10 cellular contexts compared by ENCODE assay signal in genomic region chr7:13179011-13179574, GRCh38.
DNase-seq lines count a peak whose midpoint lies in the region; ATAC-seq, FAIRE-seq and TF ChIP-seq lines count a peak whose summit lies in the region.
"Had no signal": no experiment of that assay in that cellular context is flagged by ENCODE, and none has a peak within 500 bp of the region (broad histone marks: within the 10 kb centered on the region; RNA-seq: fewer than 3 reads in every experiment).

No MANE protein-coding gene starts in this region.

- DNase-seq in MCF 10A (ENCODE audit: unreplicated experiment) (peak; percentile 23), breast epithelium (ENCODE audit: low spot score in 2 of 2) (no peak), OCI-LY7 (ENCODE audit: low spot score) (peak; percentile 3), fibroblast of pulmonary artery (ENCODE audit: low read depth) (peak; percentile 27), small intestine (peak; percentile 40), glutamatergic neuron (no peak)
- DNase-seq: HCEC 1CT had no signal

- no peaks in the 10 kb centered on the region for H3K4me1 Mint-ChIP-seq in MCF 10A (ENCODE audit: insufficient read depth, unreplicated experiment)
- peaks cover 5% of the 10 kb centered on the region for H3K4me1 Mint-ChIP-seq in glutamatergic neuron (ENCODE audit: low read depth, unreplicated experiment)

- no TSS peak for BruUV-seq in MCF 10A (replicated peaks; lab: Mats Ljungman, UMichigan)
- no TSS peak for BruUV-seq in OCI-LY7 (replicated peaks; lab: Mats Ljungman, UMichigan)

- TF ChIP-seq POLR2A in breast epithelium (IDR thresholded peaks at IDR 0.05), result no peak

- H3K27ac ChIP-seq in breast epithelium, result no peak overlapping the region
- H3K27ac ChIP-seq in OCI-LY7 (ENCODE audit: low read depth, low read length, poor library complexity, severe bottlenecking), result no peak overlapping the region
- no peak overlapping the region for H3K27ac ChIP-seq in small intestine (ENCODE audit: low read depth in 1 of 2, low read length in 1 of 2)

- no peak for FAIRE-seq in small intestine (lab: Jason Lieb, UNC)

- H4K20me1 ChIP-seq in OCI-LY7 (ENCODE audit: insufficient read depth, low read length), result no peaks in the 10 kb centered on the region

- ATAC-seq in HG02678 (IDR thresholded peaks at IDR 0.05; ENCODE audit: unreplicated experiment) (no peak), HG03439 (IDR thresholded peaks at IDR 0.05; ENCODE audit: unreplicated experiment) (no peak)

- CTCF ChIA-PET in MCF 10A (lab: Yijun Ruan, JAX) (interaction anchor here (0.5 to 2.2 kb wide), 6 partner anchors 16 to 689 kb away, joined by 4 to 7 read pairs (median 6); no protein-coding TSS in a partner anchor), OCI-LY7 (lab: Charles Lee; ENCODE audit: unreplicated experiment) (no interaction called here)

- POLR2A ChIA-PET in MCF 10A (lab: Yijun Ruan, JAX) (no interaction called here), OCI-LY7 (lab: Charles Lee) (no interaction called here)

- 30 to 73% (median 43%) methylated on average over 5 of the region's 5 CpGs for WGBS in small intestine, 3 donors

- H3K4me3 Mint-ChIP-seq in MCF 10A (ENCODE audit: unreplicated experiment) (no peak overlapping the region), glutamatergic neuron (ENCODE audit: unreplicated experiment) (no peak overlapping the region)
- H3K4me3 Mint-ChIP-seq: T-helper 1 cell treated with Interleukin-12 subunit alpha and Interleukin-12 subunit beta and Interleukin-4 antibody, amounts not matched to agents 30 μg/mL and 1 μg/mL, for 36 hours had no signal

- H3K9me3 Mint-ChIP-seq in MCF 10A (ENCODE audit: unreplicated experiment) (no peaks in the 10 kb centered on the region), glutamatergic neuron (ENCODE audit: unreplicated experiment) (no peaks in the 10 kb centered on the region)
- H3K9me3 Mint-ChIP-seq: T-helper 1 cell treated with Interleukin-12 subunit alpha and Interleukin-12 subunit beta and Interleukin-4 antibody, amounts not matched to agents 30 μg/mL and 1 μg/mL, for 36 hours had no signal

- H3K4me3 ChIP-seq in breast epithelium, result no peak overlapping the region
- no peak overlapping the region for H3K4me3 ChIP-seq in OCI-LY7 (ENCODE audit: low read depth, low read length, poor library complexity, severe bottlenecking)
- H3K4me3 ChIP-seq in fibroblast of pulmonary artery (replicated peaks; ENCODE audit: low read depth, low read length), result no peak overlapping the region
- no peak overlapping the region for H3K4me3 ChIP-seq in small intestine (ENCODE audit: low read depth in 1 of 2, low read length in 2 of 2)

- no peaks in the 10 kb centered on the region for H3K9me2 ChIP-seq in OCI-LY7 (ENCODE audit: insufficient read depth, low read length)

- H3K36me3 Mint-ChIP-seq in MCF 10A (ENCODE audit: insufficient read depth, unreplicated experiment) (no peaks in the 10 kb centered on the region), glutamatergic neuron (ENCODE audit: unreplicated experiment) (no peaks in the 10 kb centered on the region)

- H3K4me2 ChIP-seq in OCI-LY7 (ENCODE audit: low read length), result no peak overlapping the region

- intact Hi-C loops in MCF 10A (cut with micrococcal nuclease) (loop anchor here (1.0 kb wide), 1 partner anchor 492 kb away; the partner anchor contains the start of gene ARL4A), breast epithelium (cut with DNase I; ENCODE audit: low total_unique reads) (no loop called here), OCI-LY7 (cut with micrococcal nuclease; ENCODE audit: unreplicated experiment) (no loop called here)

- TF ChIP-seq CTCF in MCF 10A (IDR thresholded peaks at IDR 0.05; ENCODE audit: unreplicated experiment) (no peak), breast epithelium (IDR thresholded peaks at IDR 0.05) (no peak), OCI-LY7 (conservative IDR thresholded peaks at IDR 0.05; ENCODE audit: low read length) (0 out of 2 replicates have a peak, but pooled peaks have one; percentile 17), fibroblast of pulmonary artery (IDR thresholded peaks at IDR 0.05; ENCODE audit: low read length, missing control alignments) (peak; percentile 17), glutamatergic neuron (IDR thresholded peaks at IDR 0.05; ENCODE audit: partially characterized antibody, unreplicated experiment) (no peak)

- H3K27ac Mint-ChIP-seq in MCF 10A (ENCODE audit: low read depth, unreplicated experiment) (no peak overlapping the region), glutamatergic neuron (ENCODE audit: unreplicated experiment) (no peak overlapping the region)
- H3K27ac Mint-ChIP-seq: T-helper 1 cell treated with Interleukin-12 subunit alpha and Interleukin-12 subunit beta and Interleukin-4 antibody, amounts not matched to agents 30 μg/mL and 1 μg/mL, for 36 hours had no signal

- no peaks in the 10 kb centered on the region for H3K79me2 ChIP-seq in OCI-LY7 (ENCODE audit: insufficient read depth, low read depth, low read length)

- no peaks in the 10 kb centered on the region for H3K9me3 ChIP-seq in breast epithelium
- no peaks in the 10 kb centered on the region for H3K9me3 ChIP-seq in OCI-LY7 (ENCODE audit: low read length)
- H3K9me3 ChIP-seq in small intestine (ENCODE audit: control insufficient read depth, low read depth), result no peaks in the 10 kb centered on the region

- no peak overlapping the region for H2AFZ ChIP-seq in OCI-LY7 (ENCODE audit: low read length)

- H3K27me3 Mint-ChIP-seq in MCF 10A (ENCODE audit: insufficient read depth, unreplicated experiment) (no peaks in the 10 kb centered on the region), glutamatergic neuron (ENCODE audit: unreplicated experiment) (no peaks in the 10 kb centered on the region)

- no peaks in the 10 kb centered on the region for H3K36me3 ChIP-seq in breast epithelium
- no peaks in the 10 kb centered on the region for H3K36me3 ChIP-seq in OCI-LY7 (ENCODE audit: insufficient read depth, low read length)
- no peaks in the 10 kb centered on the region for H3K36me3 ChIP-seq in small intestine (ENCODE audit: control insufficient read depth in 2 of 2, insufficient read depth in 2 of 2, low read length in 2 of 2)

- no peaks in the 10 kb centered on the region for H3K27me3 ChIP-seq in breast epithelium
- H3K27me3 ChIP-seq in small intestine (ENCODE audit: control insufficient read depth in 2 of 2, insufficient read depth in 2 of 2, low read length in 2 of 2), result no peaks in the 10 kb centered on the region

- no peaks in the 10 kb centered on the region for H3K4me1 ChIP-seq in breast epithelium
- H3K4me1 ChIP-seq in OCI-LY7 (ENCODE audit: insufficient read depth, low read length, poor library complexity, severe bottlenecking), result no peaks in the 10 kb centered on the region
- H3K4me1 ChIP-seq in small intestine (ENCODE audit: control insufficient read depth in 2 of 2, insufficient read depth in 1 of 2, low read depth in 1 of 2, low read length in 1 of 2), result no peaks in the 10 kb centered on the region

Comparison
In these comparisons a context has a peak if more than half of its experiments do, and no peak if none do; other contexts are left out.
1. DNase-seq: peak in MCF 10A (single experiment), OCI-LY7 (single experiment), fibroblast of pulmonary artery (single experiment) and small intestine (single experiment); none in breast epithelium (0 of 2) and glutamatergic neuron (single experiment).
2. CTCF ChIP-seq: peak in OCI-LY7 (single experiment) and fibroblast of pulmonary artery (single experiment); none in MCF 10A (single experiment), breast epithelium (0 of 3) and glutamatergic neuron (single experiment).